In the genomic region with DNA sequence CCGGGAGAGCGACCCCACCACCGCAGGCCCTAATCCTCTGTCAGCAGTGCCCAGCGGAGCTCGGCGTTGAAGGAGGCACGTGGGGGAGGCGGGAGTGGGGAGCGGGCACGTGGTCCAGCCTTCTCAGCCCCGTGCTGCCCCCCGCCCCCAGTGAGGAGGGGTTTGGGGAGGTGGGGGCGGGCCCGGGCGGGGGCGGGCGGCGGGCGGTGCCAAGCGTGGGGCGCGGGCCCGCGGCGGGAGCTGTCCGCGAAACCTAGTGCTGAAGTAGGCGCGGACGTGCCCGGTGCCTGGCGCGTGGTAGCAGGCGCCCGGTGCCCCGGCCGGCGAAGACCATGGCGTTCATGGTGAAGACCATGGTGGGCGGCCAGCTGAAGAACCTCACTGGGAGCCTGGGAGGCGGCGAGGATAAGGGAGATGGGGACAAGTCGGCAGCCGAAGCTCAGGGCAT, we compare ENCODE assay signal across 1 cellular context.
TF ChIP-seq lines count a peak whose summit lies in the region.

A gene with protein sequence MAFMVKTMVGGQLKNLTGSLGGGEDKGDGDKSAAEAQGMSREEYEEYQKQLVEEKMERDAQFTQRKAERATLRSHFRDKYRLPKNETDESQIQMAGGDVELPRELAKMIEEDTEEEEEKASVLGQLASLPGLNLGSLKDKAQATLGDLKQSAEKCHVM (plus strand): TSS at position 256 of the 448 bp plus-strand sequence. CDS start 77 bp downstream, at position 333.

TF ChIP-seq in HepG2, 621 proteins besides CTCF, POLR2A, EP300 and RAD21 (continued from another document):
- no peak for TF ChIP-seq ZNF703 (CRISPR knock-in tag; IDR thresholded peaks at IDR 0.05; ENCODE audit: borderline replicate concordance)
- TF ChIP-seq ZSCAN12 (CRISPR knock-in tag; IDR thresholded peaks at IDR 0.05), result no peak
- 0 out of 2 replicates have a peak, but pooled peaks have one; percentile 32 for TF ChIP-seq NKX3-1 (CRISPR knock-in tag; IDR thresholded peaks at IDR 0.05)
- TF ChIP-seq E2F5 (CRISPR knock-in tag; conservative IDR thresholded peaks at IDR 0.05), result no peak
- TF ChIP-seq HES4 (CRISPR knock-in tag; IDR thresholded peaks at IDR 0.05; ENCODE audit: borderline replicate concordance), result 0 out of 2 replicates have a peak, but pooled peaks have one; percentile 49
- no peak for TF ChIP-seq ARHGAP35 (CRISPR knock-in tag; IDR thresholded peaks at IDR 0.05; ENCODE audit: borderline replicate concordance)
- no peak for TF ChIP-seq ELF3 (CRISPR knock-in tag; IDR thresholded peaks at IDR 0.05)
- peak; percentile 59; the same call in 1 of the 2 replicates for TF ChIP-seq EHMT2 (IDR thresholded peaks at IDR 0.05; ENCODE audit: borderline replicate concordance, low read depth, low read length)
- TF ChIP-seq, protein P1, sequence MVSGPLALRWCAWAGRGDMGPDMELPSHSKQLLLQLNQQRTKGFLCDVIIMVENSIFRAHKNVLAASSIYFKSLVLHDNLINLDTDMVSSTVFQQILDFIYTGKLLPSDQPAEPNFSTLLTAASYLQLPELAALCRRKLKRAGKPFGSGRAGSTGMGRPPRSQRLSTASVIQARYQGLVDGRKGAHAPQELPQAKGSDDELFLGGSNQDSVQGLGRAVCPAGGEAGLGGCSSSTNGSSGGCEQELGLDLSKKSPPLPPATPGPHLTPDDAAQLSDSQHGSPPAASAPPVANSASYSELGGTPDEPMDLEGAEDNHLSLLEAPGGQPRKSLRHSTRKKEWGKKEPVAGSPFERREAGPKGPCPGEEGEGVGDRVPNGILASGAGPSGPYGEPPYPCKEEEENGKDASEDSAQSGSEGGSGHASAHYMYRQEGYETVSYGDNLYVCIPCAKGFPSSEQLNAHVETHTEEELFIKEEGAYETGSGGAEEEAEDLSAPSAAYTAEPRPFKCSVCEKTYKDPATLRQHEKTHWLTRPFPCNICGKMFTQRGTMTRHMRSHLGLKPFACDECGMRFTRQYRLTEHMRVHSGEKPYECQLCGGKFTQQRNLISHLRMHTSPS (CRISPR knock-in tag; IDR thresholded peaks at IDR 0.05; ENCODE audit: low read depth), result no peak
- TF ChIP-seq KDM5A (IDR thresholded peaks at IDR 0.05; ENCODE audit: borderline replicate concordance, low read length), result no peak
- TF ChIP-seq ZNF512 (CRISPR knock-in tag; IDR thresholded peaks at IDR 0.05), result no peak
- TF ChIP-seq ZNF616 (CRISPR knock-in tag; IDR thresholded peaks at IDR 0.05; ENCODE audit: low read depth), result no peak
- no peak for TF ChIP-seq PHF20 (CRISPR knock-in tag; IDR thresholded peaks at IDR 0.05)
- no peak for TF ChIP-seq ZNF296 (CRISPR knock-in tag; conservative IDR thresholded peaks at IDR 0.05)
- 0 out of 2 replicates have a peak, but pooled peaks have one; percentile 36 for TF ChIP-seq CREB3 (CRISPR knock-in tag; IDR thresholded peaks at IDR 0.05)
- no peak for TF ChIP-seq SALL2 (CRISPR knock-in tag; IDR thresholded peaks at IDR 0.05)
- 0 out of 2 replicates have a peak, but pooled peaks have one; percentile 32 for TF ChIP-seq GABPB1 (CRISPR knock-in tag; IDR thresholded peaks at IDR 0.05)
